In genomic region chr19:48618916-48619691, GRCh38 we compare ENCODE assay signal across 8 cellular contexts. TPM values are rescaled to one million over a fixed set of nuclear protein-coding genes. Genes with fewer than 3 reads are reported as not detected.
DNase-seq lines count a peak whose midpoint lies in the region; ATAC-seq and TF ChIP-seq lines count a peak whose summit lies in the region.

Gene RPL18 (minus strand): TSS chr19:48619178. CDS start chr19:48619143, 35 bp downstream.
A gene with protein sequence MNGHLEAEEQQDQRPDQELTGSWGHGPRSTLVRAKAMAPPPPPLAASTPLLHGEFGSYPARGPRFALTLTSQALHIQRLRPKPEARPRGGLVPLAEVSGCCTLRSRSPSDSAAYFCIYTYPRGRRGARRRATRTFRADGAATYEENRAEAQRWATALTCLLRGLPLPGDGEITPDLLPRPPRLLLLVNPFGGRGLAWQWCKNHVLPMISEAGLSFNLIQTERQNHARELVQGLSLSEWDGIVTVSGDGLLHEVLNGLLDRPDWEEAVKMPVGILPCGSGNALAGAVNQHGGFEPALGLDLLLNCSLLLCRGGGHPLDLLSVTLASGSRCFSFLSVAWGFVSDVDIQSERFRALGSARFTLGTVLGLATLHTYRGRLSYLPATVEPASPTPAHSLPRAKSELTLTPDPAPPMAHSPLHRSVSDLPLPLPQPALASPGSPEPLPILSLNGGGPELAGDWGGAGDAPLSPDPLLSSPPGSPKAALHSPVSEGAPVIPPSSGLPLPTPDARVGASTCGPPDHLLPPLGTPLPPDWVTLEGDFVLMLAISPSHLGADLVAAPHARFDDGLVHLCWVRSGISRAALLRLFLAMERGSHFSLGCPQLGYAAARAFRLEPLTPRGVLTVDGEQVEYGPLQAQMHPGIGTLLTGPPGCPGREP (plus strand): TSS chr19:48619506. CDS start chr19:48620515, 1,009 bp downstream.

- H3K4me1 ChIP-seq in KMS-11 (ENCODE audit: low read depth, poor library complexity, severe bottlenecking) (peaks cover 27% of the 10 kb centered on the region), Peyer's patch (peaks cover 4 to 49% (median 23%) of the 10 kb centered on the region in 4 donors), muscle layer of duodenum (ENCODE audit: control insufficient read depth in 1 of 2, insufficient read depth in 2 of 2, low read length in 2 of 2) (peaks cover 19 to 44% of the 10 kb centered on the region in 2 donors)

- peaks cover 26% of the 10 kb centered on the region for H4K20me1 ChIP-seq in KMS-11 (ENCODE audit: insufficient read depth)

- H2AFZ ChIP-seq in KMS-11 (ENCODE audit: low read depth), result peak within 1 kb of the TSS; percentile 65

- peak within 1 kb of the TSS; percentile 94 for H3K9ac ChIP-seq in KMS-11

- peak within 1 kb of the TSS; percentile 9 for H3K4me3 ChIP-seq in KMS-11 (IDR thresholded peaks at IDR 0.05; ENCODE audit: insufficient read depth, low read depth, low read length)
- peak within 1 kb of the TSS; percentile 62 to 93 (median 78) for H3K4me3 ChIP-seq in Peyer's patch
- peak within 1 kb of the TSS; percentile 93 to 97 for H3K4me3 ChIP-seq in muscle layer of duodenum (ENCODE audit: low read depth in 1 of 2, low read length in 2 of 2)

- peaks cover 35% of the 10 kb centered on the region for H3K79me2 ChIP-seq in KMS-11 (ENCODE audit: insufficient read depth, low read depth)

- DNase-seq in DMS53 treated with DMSO at 0.1 percent for 48 hours (lab: John Stamatoyannopoulos, UW; ENCODE audit: unreplicated experiment) (peak; percentile 99), Peyer's patch (peak; percentile 94 to 99 (median 98))
- peak; percentile 96 to 97 for DNase-seq in activated T-cell treated with anti-CD3 and anti-CD28 coated beads, Interleukin-2, amount 50 U/mL, for 48 hours
- DNase-seq in stimulated activated CD8-positive, alpha-beta memory T cell treated with anti-CD3 and anti-CD28 coated beads, Interleukin-7, amount 100 ng/mL, for 4 hours (ENCODE audit: low read depth in 2 of 2), result peak; percentile 92 to 95

- H3K4me2 ChIP-seq in KMS-11, result peak within 1 kb of the TSS; percentile 63

- no peak; the same call in 1 of the 2 replicates for TF ChIP-seq CTCF in KMS-11 (conservative IDR thresholded peaks at IDR 0.05; ENCODE audit: low read depth, low read length)
- peak in 1 of 6 experiments; percentile 7 for TF ChIP-seq CTCF in Peyer's patch (IDR thresholded peaks at IDR 0.05)

- TF ChIP-seq POLR2A in Peyer's patch (IDR thresholded peaks at IDR 0.05), result peak; percentile 85 to 97

- H3K27me3 ChIP-seq in KMS-11 (ENCODE audit: insufficient read depth, low read depth) (no peaks in the 10 kb centered on the region), Peyer's patch (no peaks in the 10 kb centered on the region), muscle layer of duodenum (ENCODE audit: low read depth, low read length) (no peaks in the 10 kb centered on the region)

- peaks cover 10% of the 10 kb centered on the region; the same call in 1 of the 2 replicates for H3K36me3 ChIP-seq in KMS-11 (ENCODE audit: insufficient read depth)
- peaks cover 0 to 30% (median 0%) of the 10 kb centered on the region in 3 donors for H3K36me3 ChIP-seq in Peyer's patch
- peaks cover 16 to 31% of the 10 kb centered on the region in 2 donors for H3K36me3 ChIP-seq in muscle layer of duodenum (ENCODE audit: control insufficient read depth in 1 of 2, insufficient read depth in 2 of 2, low read length in 2 of 2)

- H3K9me3 ChIP-seq in Peyer's patch, result no peaks in the 10 kb centered on the region
- no peaks in the 10 kb centered on the region for H3K9me3 ChIP-seq in muscle layer of duodenum (ENCODE audit: control insufficient read depth in 1 of 2, low read length in 2 of 2)

- H3K27ac ChIP-seq in KMS-11, result peak within 1 kb of the TSS; percentile 66
- H3K27ac ChIP-seq in Peyer's patch, result peak within 1 kb of the TSS; percentile 88 to 97 (median 92)
- H3K27ac ChIP-seq in muscle layer of duodenum (ENCODE audit: low read length), result peak within 1 kb of the TSS; percentile 97

- peak; percentile 74 for ATAC-seq in GM21737 (IDR thresholded peaks at IDR 0.05; ENCODE audit: unreplicated experiment)
- ATAC-seq in esophagus mucosa, result peak; percentile 85

RNA-seq across cellular contexts. Expression of gene RPL18, which starts in this region (rescaled TPM):
- total RNA-seq in Peyer's patch (1,000 to 10,000 TPM; 1,077 to 1,595 (median 1,505) TPM), esophagus mucosa (1,668 TPM)

RNA-seq across cellular contexts. Expression of the second gene that starts in this region (rescaled TPM):
- total RNA-seq in Peyer's patch (100 to 1,000 TPM in 2 of 4 donors, 10 to 100 TPM in 2; 34.7 to 121 (median 96.7) TPM), esophagus mucosa (7.7 TPM)

Comparison
In these comparisons a context has a peak if more than half of its experiments do, and no peak if none do; other contexts are left out.
1. Peak in every context shown above with its lines: DNase-seq, ATAC-seq, H3K4me3 ChIP-seq and H3K27ac ChIP-seq.
2. H3K4me3 ChIP-seq: peak in every context shown above with its lines; median percentile 95 in muscle layer of duodenum; 78 in Peyer's patch; 9 in KMS-11.